In genomic region chr13:23856008-23856750, GRCh38 we compare ENCODE assay signal across 29 cellular contexts. TPM values are rescaled to one million over a fixed set of nuclear protein-coding genes. Genes with fewer than 3 reads are reported as not detected.
DNase-seq lines count a peak whose midpoint lies in the region; ATAC-seq and TF ChIP-seq lines count a peak whose summit lies in the region.
"Had no signal": no experiment of that assay in that cellular context is flagged by ENCODE, and none has a peak within 500 bp of the region (broad histone marks: within the 10 kb centered on the region; RNA-seq: fewer than 3 reads in every experiment).

No MANE protein-coding gene starts in this region.

- H3K4me3 ChIP-seq in KMS-11 (IDR thresholded peaks at IDR 0.05; ENCODE audit: insufficient read depth, low read depth, low read length) (no peak overlapping the region), mesenchymal stem cell (ENCODE audit: insufficient read depth in 1 of 2, low read depth in 1 of 2, low read length in 2 of 2) (no peak overlapping the region), left lung (no peak overlapping the region), right cardiac atrium (ENCODE audit: low read length) (no peak overlapping the region)
- H3K4me3 ChIP-seq: BLaER1 treated with 17β-estradiol and CSF1 and Interleukin-3, amounts not matched to agents 10 nM and 100 nM; HAP-1; hepatocyte; lower lobe of right lung; spleen; tibial nerve had no signal

- ATAC-seq in left lung: no peak
- no peak for ATAC-seq in right cardiac atrium
- ATAC-seq: lower lobe of right lung, PC-3 had no signal

- no peaks in the 10 kb centered on the region for H3K36me3 ChIP-seq in KMS-11 (ENCODE audit: insufficient read depth)
- H3K36me3 ChIP-seq in mesenchymal stem cell (ENCODE audit: control insufficient read depth in 1 of 2, insufficient read depth in 2 of 2, low read depth in 1 of 2, low read length in 2 of 2): peaks cover 3 to 44% of the 10 kb centered on the region in 2 experiments
- peaks cover 0 to 5% of the 10 kb centered on the region in 2 donors for H3K36me3 ChIP-seq in left lung
- H3K36me3 ChIP-seq: HAP-1 had no signal

- H4K8ac ChIP-seq in mesenchymal stem cell (ENCODE audit: low read length): peak overlapping the region; percentile 38

- H3K9ac ChIP-seq in KMS-11 (peak overlapping the region; percentile 51), mesenchymal stem cell (ENCODE audit: low read length) (no peak overlapping the region)
- H3K9ac ChIP-seq: BLaER1 treated with 17β-estradiol and CSF1 and Interleukin-3, amounts not matched to agents 10 nM and 100 nM had no signal

- H3K9me3 ChIP-seq in mesenchymal stem cell (ENCODE audit: control insufficient read depth, low read length): no peaks in the 10 kb centered on the region
- no peaks in the 10 kb centered on the region for H3K9me3 ChIP-seq in left lung
- H3K9me3 ChIP-seq in right cardiac atrium (ENCODE audit: control insufficient read depth, low read length): no peaks in the 10 kb centered on the region
- H3K9me3 ChIP-seq: BLaER1 treated with 17β-estradiol and CSF1 and Interleukin-3, amounts not matched to agents 10 nM and 100 nM; Caco-2; HAP-1; lower lobe of right lung; spleen; tibial nerve had no signal

- no peaks in the 10 kb centered on the region for H3K79me2 ChIP-seq in KMS-11 (ENCODE audit: insufficient read depth, low read depth)
- H3K79me2 ChIP-seq: hepatocyte had no signal

- no peak overlapping the region for H3K23ac ChIP-seq in mesenchymal stem cell (ENCODE audit: low read length in 2 of 2)

- H3K4me1 ChIP-seq in KMS-11 (ENCODE audit: low read depth, poor library complexity, severe bottlenecking): peaks cover 32% of the 10 kb centered on the region
- no peaks in the 10 kb centered on the region for H3K4me1 ChIP-seq in mesenchymal stem cell (ENCODE audit: control insufficient read depth, insufficient read depth, low read depth, low read length)
- no peaks in the 10 kb centered on the region for H3K4me1 ChIP-seq in left lung
- no peaks in the 10 kb centered on the region for H3K4me1 ChIP-seq in right cardiac atrium (ENCODE audit: control insufficient read depth, insufficient read depth, low read length)
- H3K4me1 ChIP-seq: lower lobe of right lung, spleen had no signal

- H2AK5ac ChIP-seq in mesenchymal stem cell (ENCODE audit: low read length, severe bottlenecking): no peak overlapping the region

- no peak overlapping the region for H3K18ac ChIP-seq in mesenchymal stem cell (ENCODE audit: low read depth in 1 of 2, low read length in 2 of 2)

- H2BK5ac ChIP-seq in mesenchymal stem cell (ENCODE audit: low read depth, low read length, poor library complexity, severe bottlenecking): no peak overlapping the region

- H4K20me1 ChIP-seq in KMS-11 (ENCODE audit: insufficient read depth): no peaks in the 10 kb centered on the region
- H4K20me1 ChIP-seq: BLaER1 treated with 17β-estradiol and CSF1 and Interleukin-3, amounts not matched to agents 10 nM and 100 nM had no signal

- H3K27ac ChIP-seq in KMS-11 (peak overlapping the region; percentile 88), mesenchymal stem cell (ENCODE audit: low read length, poor library complexity, severe bottlenecking) (no peak overlapping the region), left lung (no peak overlapping the region), right cardiac atrium (ENCODE audit: low read length) (no peak overlapping the region)
- H3K27ac ChIP-seq: BLaER1 treated with 17β-estradiol and CSF1 and Interleukin-3, amounts not matched to agents 10 nM and 100 nM; epithelial cell of prostate; hepatocyte; lower lobe of right lung; spleen; tibial nerve had no signal

- no peak overlapping the region for H2BK120ac ChIP-seq in mesenchymal stem cell (ENCODE audit: low read depth, low read length)

- H3K4ac ChIP-seq in mesenchymal stem cell (ENCODE audit: low read depth in 1 of 2, low read length in 2 of 2): no peak overlapping the region

- 76% methylated on average over 5 of the region's 5 CpGs for WGBS in mesenchymal stem cell
- 77% methylated on average over 5 of the region's 5 CpGs for WGBS in right cardiac atrium

- peak; percentile 50 for DNase-seq in Ammon's horn (ENCODE audit: low spot score)
- DNase-seq in cerebellar cortex (ENCODE audit: low spot score): peak; percentile 89
- DNase-seq in mesenchymal stem cell: no peak
- no peak for DNase-seq in left lung
- no peak for DNase-seq in right cardiac atrium
- DNase-seq in activated naive CD4-positive, alpha-beta T cell treated with Interleukin-2 at 50 U/mL for 16 hours: no peak
- no peak for DNase-seq in NCI-H345 (lab: John Stamatoyannopoulos, UW)
- DNase-seq: activated naive CD4-positive, alpha-beta T cell treated with anti-CD3 and anti-CD28 coated beads, Interleukin-2, amount 10 ng/mL, durations not matched to agents 7 days and 5 days; activated T-cell treated with anti-CD3 and anti-CD28 coated beads, Interleukin-2, amount 50 U/mL, for 24 hours; Caco-2; central memory CD4-positive, alpha-beta T cell; lower lobe of right lung; NCI-H1436; NCI-H748 treated with DMSO at 0.1 percent for 48 hours; PC-3; SHP77; spleen; stimulated activated CD4-positive, alpha-beta T cell treated with anti-CD3 and anti-CD28 coated beads, Interleukin-4, amount 100 ng/mL, for 4 hours; SW 1271 had no signal

- peak overlapping the region; percentile 57 for H2AFZ ChIP-seq in KMS-11 (ENCODE audit: low read depth)
- H2AFZ ChIP-seq in mesenchymal stem cell (ENCODE audit: low read depth, low read length): no peak overlapping the region
- H2AFZ ChIP-seq: hepatocyte had no signal

- no peak for TF ChIP-seq CTCF in KMS-11 (conservative IDR thresholded peaks at IDR 0.05; ENCODE audit: low read depth, low read length)
- TF ChIP-seq CTCF in left lung (IDR thresholded peaks at IDR 0.05): no peak

- no peak overlapping the region for H3K14ac ChIP-seq in mesenchymal stem cell (ENCODE audit: low read length in 2 of 2)

- no peak overlapping the region for H2BK15ac ChIP-seq in mesenchymal stem cell (ENCODE audit: low read depth, poor library complexity, severe bottlenecking)

- H3K4me2 ChIP-seq in KMS-11 (peak overlapping the region; percentile 52), mesenchymal stem cell (ENCODE audit: low read length, poor library complexity, severe bottlenecking) (no peak overlapping the region)
- H3K4me2 ChIP-seq: hepatocyte had no signal

- H2BK12ac ChIP-seq in mesenchymal stem cell (ENCODE audit: low read length in 2 of 2): no peak overlapping the region

- no peaks in the 10 kb centered on the region for H3K79me1 ChIP-seq in mesenchymal stem cell (replicated peaks; ENCODE audit: low read length, poor library complexity, severe bottlenecking)

- intact Hi-C loops in left lung (cut with DNase I) (no loop called here), right cardiac atrium (cut with DNase I) (no loop called here)

- no peak overlapping the region for H4K91ac ChIP-seq in mesenchymal stem cell (ENCODE audit: low read length)

- H3K27me3 ChIP-seq in KMS-11 (ENCODE audit: insufficient read depth, low read depth) (no peaks in the 10 kb centered on the region), mesenchymal stem cell (ENCODE audit: control insufficient read depth in 1 of 2, insufficient read depth in 1 of 2, low read length in 2 of 2) (no peaks in the 10 kb centered on the region), left lung (no peaks in the 10 kb centered on the region), right cardiac atrium (ENCODE audit: control insufficient read depth, insufficient read depth) (no peaks in the 10 kb centered on the region)
- H3K27me3 ChIP-seq: BLaER1 treated with 17β-estradiol and CSF1 and Interleukin-3, amounts not matched to agents 10 nM and 100 nM; hepatocyte; spleen; tibial nerve had no signal

RNA-seq across cellular contexts. Expression of gene MIPEP, which starts 33.0 kb away (rescaled TPM):
- polyA plus RNA-seq in mesenchymal stem cell (2013, experiment 1 of 2): 14.5 TPM
- 15.8 TPM for polyA plus RNA-seq in mesenchymal stem cell (2013, experiment 2 of 2)
- total RNA-seq in left lung (10 to 100 TPM; 23.1 to 26.2 TPM), right cardiac atrium (100 to 1,000 TPM in 3 of 4 donors, 10 to 100 TPM in 1; 70.2 to 298 (median 139) TPM)
- 254 TPM for polyA plus RNA-seq in right cardiac atrium

RNA-seq across cellular contexts. Expression of gene C1QTNF9B, which starts 41.1 kb away (rescaled TPM):
- 0.06 TPM for polyA plus RNA-seq in mesenchymal stem cell (2013, experiment 1 of 2)
- 0.08 TPM for polyA plus RNA-seq in mesenchymal stem cell (2013, experiment 2 of 2)
- total RNA-seq in left lung: under 1 TPM in 1 of 2 donors, not detected in 1; 0.34 TPM
- under 1 TPM in 1 of 4 donors, not detected in 3; 0.34 TPM for total RNA-seq in right cardiac atrium
- 1.2 TPM for polyA plus RNA-seq in right cardiac atrium
- total RNA-seq: Caco-2, Daoy, hepatocyte, lower lobe of right lung, M059J, PC-3 had no signal
- polyA plus RNA-seq: IgD-negative memory B cell, keratinocyte had no signal

Comparison
In these comparisons a context has a peak if more than half of its experiments do, and no peak if none do; other contexts are left out.
1. DNase-seq: peak in Ammon's horn (single experiment) and cerebellar cortex (single experiment); none in mesenchymal stem cell (single experiment), left lung (0 of 2), right cardiac atrium (0 of 3), activated naive CD4-positive, alpha-beta T cell treated with Interleukin-2 at 50 U/mL for 16 hours (single experiment) and NCI-H345 (single experiment).